In the genomic region with DNA sequence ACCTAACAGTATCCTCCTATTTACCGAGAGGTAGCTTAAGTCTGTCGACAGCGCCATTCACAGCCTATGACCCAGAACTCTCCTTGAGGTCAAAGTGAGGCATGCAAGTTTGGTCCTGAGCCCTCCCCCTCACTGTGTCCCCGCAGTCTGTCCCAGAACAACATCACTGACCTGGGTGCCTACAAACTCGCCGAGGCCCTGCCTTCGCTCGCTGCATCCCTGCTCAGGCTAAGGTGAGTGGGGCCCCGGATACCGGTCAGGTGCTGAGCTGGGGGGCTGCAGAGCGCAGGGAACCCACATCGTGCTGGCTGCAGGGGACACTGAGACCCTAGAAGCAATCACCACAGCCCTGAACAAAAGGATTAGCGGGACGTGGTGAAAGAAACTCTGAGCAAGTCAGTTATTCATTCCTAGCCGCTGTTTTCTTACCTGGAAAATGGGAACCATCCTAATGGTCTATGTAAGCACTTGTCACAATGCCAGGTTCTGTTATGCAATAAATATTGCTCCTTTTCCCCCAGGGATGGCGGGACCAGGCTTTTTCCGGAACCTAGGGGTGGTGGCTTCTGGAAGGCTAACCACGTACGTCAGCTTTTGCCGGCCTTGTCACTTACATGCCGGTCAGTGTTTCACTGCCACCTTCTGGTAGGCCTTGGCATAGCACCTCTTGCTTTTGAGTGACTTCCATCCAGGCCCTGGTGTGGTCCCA, we compare ENCODE assay signal across 8 cellular contexts. TPM values are rescaled to one million over a fixed set of nuclear protein-coding genes. Genes with fewer than 3 reads are reported as not detected.
DNase-seq lines count a peak whose midpoint lies in the region; ATAC-seq and TF ChIP-seq lines count a peak whose summit lies in the region.

No MANE protein-coding gene starts in this region.

- peak overlapping the region; percentile 46 for H3K4me2 ChIP-seq in GM23248 (ENCODE audit: unreplicated experiment)

- CTCF ChIA-PET in BJ (lab: Yijun Ruan, JAX): interaction anchor here (0.6 to 2.6 kb wide), 23 partner anchors 9 to 403 kb away, joined by 3 to 11 read pairs (median 4); a partner anchor contains a TSS

- in situ Hi-C loops in GM23248 (cut with MboI) (loop anchor here (10.0 to 25.0 kb wide), 3 partner anchors 154 to 656 kb away; no protein-coding TSS in a partner anchor), astrocyte of the spinal cord (cut with HindIII; ENCODE audit: low sequenced_read_pairs) (no loop called here)

- H3K9me2 ChIP-seq in GM23248 (ENCODE audit: insufficient read depth): no peaks in the 10 kb centered on the region

- POLR2A ChIA-PET in BJ (lab: Charles Lee): no interaction called here

- DNase-seq in BJ (ENCODE audit: low read depth): peak; percentile 50
- peak; percentile 92 for DNase-seq in GM23248
- DNase-seq in NCI-H1930 (lab: John Stamatoyannopoulos, UW): peak; percentile 64 to 83
- DNase-seq in T1000 (lab: John Stamatoyannopoulos, UW): peak; percentile 85
- peak; percentile 91 for DNase-seq in astrocyte of the spinal cord (ENCODE audit: low read depth, low spot score)
- DNase-seq in iPS DF 19.7 (ENCODE audit: low read depth, low spot score): peak; percentile 80
- peak; percentile 87 for DNase-seq in skeletal muscle cell (ENCODE audit: low read depth)

- TF ChIP-seq CTCF in BJ (IDR thresholded peaks at IDR 0.05; ENCODE audit: insufficient read depth, low read depth, low read length) (peak; percentile 99), astrocyte of the spinal cord (IDR thresholded peaks at IDR 0.05; ENCODE audit: low read depth, low read length) (peak; percentile 100)

- H3K4me3 ChIP-seq in BJ (ENCODE audit: low read depth, low read length) (no peak overlapping the region), GM23248 (no peak overlapping the region), astrocyte of the spinal cord (ENCODE audit: low read depth, low read length) (peak overlapping the region; percentile 11), skeletal muscle cell (ENCODE audit: low read depth, low read length) (no peak overlapping the region)

- H3K79me2 ChIP-seq in GM23248 (ENCODE audit: insufficient read depth): no peaks in the 10 kb centered on the region

- peaks cover 11% of the 10 kb centered on the region for H3K4me1 ChIP-seq in GM23248 (ENCODE audit: insufficient read depth)

- no peak overlapping the region for H3K9ac ChIP-seq in GM23248

- H2AFZ ChIP-seq in GM23248: peak overlapping the region; percentile 64; the same call in 1 of the 2 replicates

- 0 out of 2 replicates have a peak, but pooled peaks cover 4% of the 10 kb centered on the region for H3F3A ChIP-seq in GM23248 (ENCODE audit: insufficient read depth)

- H3K36me3 ChIP-seq in BJ (ENCODE audit: control insufficient read depth, insufficient read depth, low read length): no peaks in the 10 kb centered on the region
- no peaks in the 10 kb centered on the region for H3K36me3 ChIP-seq in GM23248 (ENCODE audit: low read depth)

- H3K9me3 ChIP-seq in GM23248 (ENCODE audit: low read depth): no peaks in the 10 kb centered on the region

- H4K20me1 ChIP-seq in GM23248 (ENCODE audit: insufficient read depth): no peaks in the 10 kb centered on the region

- WGBS in GM23248 (ENCODE audit: low coverage in 1 of 2, low lambda C conversion rate in 2 of 2, missing lambda C conversion rate in 2 of 2), 2 experiments: 47% methylated on average over 21 of the region's 21 CpGs

- no peaks in the 10 kb centered on the region; the same call in 1 of the 2 replicates for H3K27me3 ChIP-seq in BJ (ENCODE audit: control insufficient read depth, insufficient read depth, low read length)
- no peaks in the 10 kb centered on the region for H3K27me3 ChIP-seq in GM23248 (replicated peaks; ENCODE audit: insufficient read depth)

- no peak overlapping the region for H3K27ac ChIP-seq in GM23248

- ATAC-seq in GM19455 (IDR thresholded peaks at IDR 0.05; ENCODE audit: unreplicated experiment): no peak

RNA-seq across cellular contexts. Expression of a gene that starts 23.8 kb away (rescaled TPM):
- polyA plus RNA-seq in BJ (2011; rRNA removed): 32.7 and 55.2 TPM in 2 replicates
- polyA minus RNA-seq in BJ (2011; rRNA and poly(A)+ RNA removed): 17.3 and 23.4 TPM in 2 replicates
- total RNA-seq in GM23248 (2014; rRNA removed; shearing (Covaris generic)): 101 and 105 TPM in 2 replicates
- 41.8 and 42.1 TPM in 2 replicates for polyA plus RNA-seq in GM23248 (2016; fragmentation: Nextera tagmentation; extraction: Ambion mirVana)

RNA-seq across cellular contexts. Expression of a gene that starts 25.9 kb away (rescaled TPM):
- polyA plus RNA-seq in BJ (2011; rRNA removed): 7.7 and 8.7 TPM in 2 replicates
- 24.7 and 44.1 TPM in 2 replicates for polyA minus RNA-seq in BJ (2011; rRNA and poly(A)+ RNA removed)
- 12.9 and 21.4 TPM in 2 replicates for total RNA-seq in GM23248 (2014; rRNA removed; shearing (Covaris generic))
- 12.7 and 13.2 TPM in 2 replicates for polyA plus RNA-seq in GM23248 (2016; fragmentation: Nextera tagmentation; extraction: Ambion mirVana)

RNA-seq across cellular contexts. Expression of a gene that starts 41.4 kb away (rescaled TPM):
- polyA plus RNA-seq in BJ (2011; rRNA removed) (0.04 TPM in 1 of 2 replicates, not detected in the other), GM23248 (2016; fragmentation: Nextera tagmentation; extraction: Ambion mirVana) (0.09 and 0.75 TPM in 2 replicates)
- polyA minus RNA-seq in BJ (2011; rRNA and poly(A)+ RNA removed): not detected in 2 replicates
- under 0.01 TPM in 1 of 2 replicates, not detected in the other for total RNA-seq in GM23248 (2014; rRNA removed; shearing (Covaris generic))
